In genomic region chrX:52852110-52852872, GRCh38 we compare ENCODE assay signal across 27 cellular contexts. TPM values are rescaled to one million over a fixed set of nuclear protein-coding genes. Genes with fewer than 3 reads are reported as not detected.
A peak's percentile ranks its signal among the peaks of the same experiment; 100 is the strongest.
DNase-seq lines count a peak whose midpoint lies in the region; ATAC-seq and TF ChIP-seq lines count a peak whose summit lies in the region.
"Had no signal": no experiment of that assay in that cellular context is flagged by ENCODE, and none has a peak within 500 bp of the region (broad histone marks: within the 10 kb centered on the region; RNA-seq: fewer than 3 reads in every experiment).

No MANE protein-coding gene starts in this region.

- H3K79me2 ChIP-seq in SK-N-SH (ENCODE audit: insufficient read depth), result no peaks in the 10 kb centered on the region

- H3K4me1 Mint-ChIP-seq in CD4-positive, alpha-beta T cell (ENCODE audit: low read depth), result no peaks in the 10 kb centered on the region
- H3K4me1 Mint-ChIP-seq: activated CD4-positive, alpha-beta memory T cell treated with anti-CD3 and anti-CD28 coated beads, Interleukin-2, amount 10 ng/mL, durations not matched to agents 7 days and 5 days; activated naive CD4-positive, alpha-beta T cell treated with anti-CD3 and anti-CD28 coated beads, Interleukin-2, amount 50 U/mL, for 24 hours; stimulated activated memory B cell treated with anti-CD40 and anti-IgM and Interleukin-4, amounts not matched to agents 10 μg/mL and 1 μg/mL and 100 μg/mL, for 72 hours; WTC11 had no signal

- no peak for TF ChIP-seq EP300 in SK-N-SH (IDR thresholded peaks at IDR 0.05; ENCODE audit: borderline replicate concordance in 1 of 2, low read depth in 1 of 2, low read length in 1 of 2)

- H3K27me3 ChIP-seq in SK-N-SH (ENCODE audit: insufficient read depth), result peaks cover 22% of the 10 kb centered on the region; the same call in 1 of the 2 replicates
- H3K27me3 ChIP-seq in SJSA1 (replicated peaks), result no peaks in the 10 kb centered on the region
- no peaks in the 10 kb centered on the region for H3K27me3 ChIP-seq in CD4-positive, alpha-beta T cell (ENCODE audit: control insufficient read depth, insufficient read depth, low read length)
- H3K27me3 ChIP-seq: right lobe of liver had no signal

- POLR2A ChIA-PET in SK-N-SH (lab: Yijun Ruan, JAX), result no interaction called here
- POLR2A ChIA-PET in CD4-positive, alpha-beta T cell (lab: Charles Lee), result no interaction called here

- no peaks in the 10 kb centered on the region for H3K9me2 ChIP-seq in SK-N-SH

- intact Hi-C loops in CD4-positive, alpha-beta T cell (cut with DNase I, micrococcal nuclease), result no loop called here

- no peak overlapping the region for H3K9ac ChIP-seq in SK-N-SH
- H3K9ac ChIP-seq: BLaER1 had no signal

- no peak overlapping the region for H3K4me3 Mint-ChIP-seq in CD4-positive, alpha-beta T cell
- H3K4me3 Mint-ChIP-seq: activated CD4-positive, alpha-beta memory T cell treated with anti-CD3 and anti-CD28 coated beads, Interleukin-2, amount 10 ng/mL, durations not matched to agents 7 days and 5 days; activated naive CD4-positive, alpha-beta T cell treated with anti-CD3 and anti-CD28 coated beads, Interleukin-2, amount 50 U/mL, for 24 hours; activated T-cell treated with anti-CD3 and anti-CD28 coated beads, Interleukin-2, amount 50 U/mL, for 4 hours; stimulated activated memory B cell treated with anti-CD40 and anti-IgM and Interleukin-4, amounts not matched to agents 10 μg/mL and 1 μg/mL and 100 μg/mL, for 72 hours; WTC11 had no signal

- TF ChIP-seq CTCF in SK-N-SH (IDR thresholded peaks at IDR 0.05), result no peak
- TF ChIP-seq CTCF in CD4-positive, alpha-beta T cell (IDR thresholded peaks at IDR 0.05), result no peak

- CTCF ChIA-PET in SK-N-SH (lab: Yijun Ruan, JAX), result interaction anchor here (0.7 kb wide), 1 partner anchor 628 kb away, joined by 4 read pairs; no protein-coding TSS in a partner anchor
- CTCF ChIA-PET in CD4-positive, alpha-beta T cell (lab: Charles Lee), result no interaction called here

- TF ChIP-seq RAD21 in SK-N-SH (IDR thresholded peaks at IDR 0.05; ENCODE audit: low read length), result no peak

- no peaks in the 10 kb centered on the region for H3K36me3 Mint-ChIP-seq in CD4-positive, alpha-beta T cell (ENCODE audit: low read depth)
- H3K36me3 Mint-ChIP-seq: activated naive CD4-positive, alpha-beta T cell treated with anti-CD3 and anti-CD28 coated beads, Interleukin-2, amount 50 U/mL, for 24 hours; stimulated activated memory B cell treated with anti-CD40 and anti-IgM and Interleukin-4, amounts not matched to agents 10 μg/mL and 1 μg/mL and 100 μg/mL, for 72 hours; WTC11 had no signal

- ATAC-seq in SK-N-SH treated with all-trans-retinoic acid at 6 μM for 48 hours (no peak), HG03139 (IDR thresholded peaks at IDR 0.05; ENCODE audit: unreplicated experiment) (no peak), GM18861 (IDR thresholded peaks at IDR 0.05; ENCODE audit: unreplicated experiment) (no peak), HG02763 (IDR thresholded peaks at IDR 0.05; ENCODE audit: unreplicated experiment) (no peak)
- no peak for ATAC-seq in CD4-positive, alpha-beta T cell (ENCODE audit: poor library complexity)
- ATAC-seq: activated T-cell treated with anti-CD3 and anti-CD28 coated beads, Interleukin-2, amount 50 U/mL, for 4 hours; lower lobe of right lung; right lobe of liver; WTC11 had no signal

- WGBS in SK-N-SH (ENCODE audit: low lambda C conversion rate), result 6% methylated on average over 10 of the region's 10 CpGs

- H3K9me3 ChIP-seq in SK-N-SH (no peaks in the 10 kb centered on the region), SJSA1 (replicated peaks) (no peaks in the 10 kb centered on the region)
- H3K9me3 ChIP-seq in CD4-positive, alpha-beta T cell (ENCODE audit: control insufficient read depth, low read length), result no peaks in the 10 kb centered on the region
- H3K9me3 ChIP-seq: BLaER1, lower lobe of right lung, right lobe of liver, thoracic aorta had no signal

- DNase-seq in SK-N-SH, result no peak
- peak in 1 of 2 experiments; percentile 48 for DNase-seq in SJSA1 (ENCODE audit: low read depth in 1 of 2, low spot score in 2 of 2)
- peak; percentile 53 for DNase-seq in fibroblast of peridontal ligament (ENCODE audit: extremely low read depth)
- DNase-seq in CD4-positive, alpha-beta T cell, result no peak
- DNase-seq: activated CD4-positive, alpha-beta memory T cell treated with anti-CD3 and anti-CD28 coated beads, Interleukin-2, amount 10 ng/mL, durations not matched to agents 7 days and 5 days; activated T-cell treated with anti-CD3 and anti-CD28 coated beads, Interleukin-2, amount 50 U/mL, for 4 hours; dermis blood vessel endothelial cell; GF-D8; lower lobe of right lung; NCI-H1694; NCI-H748 treated with DMSO at 0.1 percent for 48 hours; right lobe of liver; SIG-M5 had no signal

- H2AFZ ChIP-seq in SK-N-SH (ENCODE audit: low read depth), result no peak overlapping the region

- H3K4me3 ChIP-seq in SK-N-SH (ENCODE audit: low read depth in 2 of 2, low read length in 1 of 2) (no peak overlapping the region), SJSA1 (no peak overlapping the region)
- H3K4me3 ChIP-seq: BLaER1, lower lobe of right lung, right lobe of liver, thoracic aorta had no signal

- H3K4me2 ChIP-seq in SK-N-SH, result peak overlapping the region; percentile 67
- H3K4me2 ChIP-seq: BLaER1 had no signal

- no peaks in the 10 kb centered on the region for H3F3A ChIP-seq in SK-N-SH (replicated peaks; ENCODE audit: insufficient read depth)

- H3K27ac ChIP-seq in SK-N-SH (ENCODE audit: low read depth in 2 of 2, low read length in 1 of 2) (no peak overlapping the region), SJSA1 (peak overlapping the region; percentile 81)
- no peak overlapping the region for H3K27ac ChIP-seq in CD4-positive, alpha-beta T cell (ENCODE audit: low read depth, low read length)
- H3K27ac ChIP-seq: 22Rv1, BLaER1, lower lobe of right lung, right lobe of liver, thoracic aorta had no signal

- peaks cover 10% of the 10 kb centered on the region for H3K27me3 Mint-ChIP-seq in CD4-positive, alpha-beta T cell

- no peaks in the 10 kb centered on the region for H3K9me3 Mint-ChIP-seq in CD4-positive, alpha-beta T cell
- H3K9me3 Mint-ChIP-seq: activated CD4-positive, alpha-beta memory T cell treated with anti-CD3 and anti-CD28 coated beads, Interleukin-2, amount 10 ng/mL, durations not matched to agents 7 days and 5 days; activated naive CD4-positive, alpha-beta T cell treated with anti-CD3 and anti-CD28 coated beads, Interleukin-2, amount 50 U/mL, for 24 hours; activated T-cell treated with anti-CD3 and anti-CD28 coated beads, Interleukin-2, amount 50 U/mL, for 4 hours; stimulated activated memory B cell treated with anti-CD40 and anti-IgM and Interleukin-4, amounts not matched to agents 10 μg/mL and 1 μg/mL and 100 μg/mL, for 72 hours had no signal

- no peaks in the 10 kb centered on the region for H3K4me1 ChIP-seq in SK-N-SH (ENCODE audit: control insufficient read depth in 1 of 2, insufficient read depth in 2 of 2, low read depth in 1 of 2, low read length in 1 of 2)
- H3K4me1 ChIP-seq in SJSA1 (replicated peaks), result peaks cover 28% of the 10 kb centered on the region
- H3K4me1 ChIP-seq: BLaER1, lower lobe of right lung, right lobe of liver had no signal

- H3K27ac Mint-ChIP-seq in CD4-positive, alpha-beta T cell, result no peak overlapping the region
- H3K27ac Mint-ChIP-seq: activated CD4-positive, alpha-beta memory T cell treated with anti-CD3 and anti-CD28 coated beads, Interleukin-2, amount 10 ng/mL, durations not matched to agents 7 days and 5 days; activated naive CD4-positive, alpha-beta T cell treated with anti-CD3 and anti-CD28 coated beads, Interleukin-2, amount 50 U/mL, for 24 hours; stimulated activated memory B cell treated with anti-CD40 and anti-IgM and Interleukin-4, amounts not matched to agents 10 μg/mL and 1 μg/mL and 100 μg/mL, for 72 hours; WTC11 had no signal

- no peaks in the 10 kb centered on the region for H4K20me1 ChIP-seq in SK-N-SH (ENCODE audit: insufficient read depth)
- H4K20me1 ChIP-seq: BLaER1 had no signal

- H3K36me3 ChIP-seq in SK-N-SH (replicated peaks in 1 of 2; ENCODE audit: control insufficient read depth in 1 of 2, insufficient read depth in 2 of 2, low read length in 1 of 2) (no peaks in the 10 kb centered on the region), SJSA1 (no peaks in the 10 kb centered on the region)
- H3K36me3 ChIP-seq: BLaER1, lower lobe of right lung, right lobe of liver, thoracic aorta had no signal

TF ChIP-seq in SK-N-SH treated with all-trans-retinoic acid at 6 μM for 48 hours, 23 proteins besides CTCF, POLR2A, EP300 and RAD21 (continues in another document):
- no peak for TF ChIP-seq ZNF70 (CRISPR knock-in tag; IDR thresholded peaks at IDR 0.05)
- TF ChIP-seq ZC3H10 (CRISPR knock-in tag; IDR thresholded peaks at IDR 0.05), result no peak
- no peak for TF ChIP-seq ZFP30 (CRISPR knock-in tag; IDR thresholded peaks at IDR 0.05)
- TF ChIP-seq BACH2 (CRISPR knock-in tag; IDR thresholded peaks at IDR 0.05; ENCODE audit: borderline replicate concordance), result no peak

RNA-seq across cellular contexts. Expression of gene XAGE3, which starts 15.6 kb away (rescaled TPM):
- polyA plus RNA-seq in SK-N-SH (2012; rRNA removed), result not detected in 2 replicates
- not detected in 2 replicates for polyA plus RNA-seq in SK-N-SH (2012; cell fraction: cytosol; rRNA removed)
- not detected in 2 replicates for polyA plus RNA-seq in SK-N-SH (2012; cell fraction: nucleus; rRNA removed)
- total RNA-seq in SJSA1 (2014; rRNA removed; shearing (Covaris generic)), result not detected in 2 replicates
- not detected for total RNA-seq in CD4-positive, alpha-beta T cell
- total RNA-seq: activated CD4-positive, alpha-beta memory T cell treated with anti-CD3 and anti-CD28 coated beads, Interleukin-2, amount 10 ng/mL, durations not matched to agents 7 days and 5 days; activated T-cell treated with anti-CD3 and anti-CD28 coated beads, Interleukin-2, amount 50 U/mL, for 4 hours; bronchial epithelial cell; dermis blood vessel endothelial cell; epithelial cell of proximal tubule; lower lobe of right lung; omental fat pad; right lobe of liver; T-helper 2 cell treated with Interferon-gamma antibody and Interleukin-4, amounts not matched to agents 100 ng/mL and 5 ng/mL, for 36 hours; thoracic aorta; WTC11 had no signal

RNA-seq across cellular contexts. Expression of gene XAGE5, which starts 41.2 kb away (rescaled TPM):
- not detected in 2 replicates for polyA plus RNA-seq in SK-N-SH (2012; rRNA removed)
- polyA plus RNA-seq in SK-N-SH (2012; cell fraction: cytosol; rRNA removed), result not detected in 2 replicates
- not detected in 2 replicates for polyA plus RNA-seq in SK-N-SH (2012; cell fraction: nucleus; rRNA removed)
- not detected in 2 replicates for total RNA-seq in SJSA1 (2014; rRNA removed; shearing (Covaris generic))
- total RNA-seq in CD4-positive, alpha-beta T cell, result not detected
- total RNA-seq: activated CD4-positive, alpha-beta memory T cell treated with anti-CD3 and anti-CD28 coated beads, Interleukin-2, amount 10 ng/mL, durations not matched to agents 7 days and 5 days; activated T-cell treated with anti-CD3 and anti-CD28 coated beads, Interleukin-2, amount 50 U/mL, for 4 hours; bronchial epithelial cell; dermis blood vessel endothelial cell; epithelial cell of proximal tubule; lower lobe of right lung; omental fat pad; right lobe of liver; T-helper 2 cell treated with Interferon-gamma antibody and Interleukin-4, amounts not matched to agents 100 ng/mL and 5 ng/mL, for 36 hours; thoracic aorta; WTC11 had no signal

RNA-seq across cellular contexts. Expression of gene FAM156B, which starts 44.8 kb away (rescaled TPM):
- 73.7 and 73.9 TPM in 2 replicates for polyA plus RNA-seq in SK-N-SH (2012; rRNA removed)
- 25.5 and 32.5 TPM in 2 replicates for polyA plus RNA-seq in SK-N-SH (2012; cell fraction: cytosol; rRNA removed)
- 519 and 855 TPM in 2 replicates for polyA plus RNA-seq in SK-N-SH (2012; cell fraction: nucleus; rRNA removed)
- total RNA-seq in SJSA1 (2014; rRNA removed; shearing (Covaris generic)), result 12.4 and 13.5 TPM in 2 replicates
- total RNA-seq in CD4-positive, alpha-beta T cell, result 10 to 100 TPM in 1 of 2 experiments, 1 to 10 TPM in 1; 9.2 to 13.0 TPM

RNA-seq across cellular contexts. Expression of gene SPANXN5, which starts 55.1 kb away (rescaled TPM):
- polyA plus RNA-seq in SK-N-SH (2012; rRNA removed), result not detected in 2 replicates
- not detected in 2 replicates for polyA plus RNA-seq in SK-N-SH (2012; cell fraction: cytosol; rRNA removed)
- polyA plus RNA-seq in SK-N-SH (2012; cell fraction: nucleus; rRNA removed), result not detected in 2 replicates
- total RNA-seq in SJSA1 (2014; rRNA removed; shearing (Covaris generic)), result not detected in 2 replicates
- total RNA-seq in CD4-positive, alpha-beta T cell, result not detected
- total RNA-seq: activated CD4-positive, alpha-beta memory T cell treated with anti-CD3 and anti-CD28 coated beads, Interleukin-2, amount 10 ng/mL, durations not matched to agents 7 days and 5 days; activated T-cell treated with anti-CD3 and anti-CD28 coated beads, Interleukin-2, amount 50 U/mL, for 4 hours; bronchial epithelial cell; dermis blood vessel endothelial cell; epithelial cell of proximal tubule; lower lobe of right lung; omental fat pad; right lobe of liver; T-helper 2 cell treated with Interferon-gamma antibody and Interleukin-4, amounts not matched to agents 100 ng/mL and 5 ng/mL, for 36 hours; thoracic aorta; WTC11 had no signal
